Comparison of ENCODE assay signal across 8 cellular contexts in the genomic region with DNA sequence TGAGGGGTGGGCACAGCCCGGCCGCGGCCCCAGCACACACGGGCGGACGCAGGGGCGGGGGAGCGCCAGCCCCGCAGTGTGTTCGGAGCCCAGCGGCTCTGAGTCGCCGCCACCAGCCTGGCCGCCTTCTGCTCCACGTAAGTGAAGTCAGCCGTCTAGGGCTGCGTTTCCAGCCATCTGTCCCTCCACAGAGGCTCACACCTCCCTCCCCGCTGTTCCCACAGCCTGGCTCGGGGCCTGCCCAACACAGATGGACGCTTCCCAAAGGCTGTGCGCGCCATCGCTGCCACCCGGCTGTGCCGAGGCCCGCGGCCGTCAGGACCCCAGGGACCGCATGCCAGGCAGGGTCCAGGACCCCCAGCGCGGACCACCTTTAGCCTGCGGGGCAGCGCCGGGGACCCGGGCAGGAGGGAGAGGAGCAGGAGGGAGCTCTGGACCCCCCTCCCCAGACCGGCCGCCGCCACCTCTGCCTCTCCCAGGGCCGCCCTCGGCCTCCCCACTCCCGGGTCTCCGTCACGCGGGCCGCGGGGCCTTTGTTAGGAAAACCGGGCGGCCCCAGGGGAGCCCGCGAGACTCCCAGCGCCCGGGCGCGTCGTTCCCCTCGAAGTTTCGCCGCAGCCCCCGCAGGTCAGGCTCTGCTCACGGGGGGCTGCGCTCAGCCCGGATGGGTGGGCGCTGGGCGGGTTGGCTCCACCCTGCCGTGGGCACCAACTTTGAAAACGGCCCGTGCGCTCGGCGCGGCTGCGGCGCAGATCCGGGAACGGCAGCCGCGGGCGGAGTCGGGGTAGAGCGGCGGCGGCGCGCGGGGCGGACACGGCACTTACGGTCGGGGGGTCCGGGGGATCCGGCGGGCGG. TPM values are rescaled to one million over a fixed set of nuclear protein-coding genes. Genes with fewer than 3 reads are reported as not detected.
DNase-seq lines count a peak whose midpoint lies in the region; ATAC-seq and TF ChIP-seq lines count a peak whose summit lies in the region.

No MANE protein-coding gene starts in this region.

- no peak for DNase-seq in activated T-cell treated with anti-CD3 and anti-CD28 coated beads, Interleukin-2, amount 50 U/mL, for 4 hours
- DNase-seq in activated T-cell treated with anti-CD3 and anti-CD28 coated beads for 4 hours (no peak), lower leg skin (ENCODE audit: low spot score in 2 of 2) (no peak), transverse colon (no peak), KG1 (lab: John Stamatoyannopoulos, UW) (no peak), MG63 (no peak), NCI-H2029 (lab: John Stamatoyannopoulos, UW) (no peak)
- DNase-seq in activated CD8-positive, alpha-beta T cell treated with anti-CD3 and anti-CD28 coated beads, Interleukin-2, amount 10 ng/mL, durations not matched to agents 7 days and 5 days, result no peak

- H3K36me3 Mint-ChIP-seq in activated T-cell treated with anti-CD3 and anti-CD28 coated beads, Interleukin-2, amount 50 U/mL, for 4 hours (ENCODE audit: insufficient read depth), result no peaks in the 10 kb centered on the region
- H3K36me3 Mint-ChIP-seq in activated CD8-positive, alpha-beta T cell treated with anti-CD3 and anti-CD28 coated beads, Interleukin-2, amount 10 ng/mL, durations not matched to agents 7 days and 5 days (ENCODE audit: low read depth), result no peaks in the 10 kb centered on the region

- no peaks in the 10 kb centered on the region for H3K9me3 Mint-ChIP-seq in activated T-cell treated with anti-CD3 and anti-CD28 coated beads, Interleukin-2, amount 50 U/mL, for 4 hours
- H3K9me3 Mint-ChIP-seq in activated CD8-positive, alpha-beta T cell treated with anti-CD3 and anti-CD28 coated beads, Interleukin-2, amount 10 ng/mL, durations not matched to agents 7 days and 5 days (ENCODE audit: insufficient read depth), result no peaks in the 10 kb centered on the region

- peaks cover 12% of the 10 kb centered on the region for H3K4me1 Mint-ChIP-seq in activated T-cell treated with anti-CD3 and anti-CD28 coated beads, Interleukin-2, amount 50 U/mL, for 4 hours (ENCODE audit: low read depth)
- peaks cover 23% of the 10 kb centered on the region for H3K4me1 Mint-ChIP-seq in activated CD8-positive, alpha-beta T cell treated with anti-CD3 and anti-CD28 coated beads, Interleukin-2, amount 10 ng/mL, durations not matched to agents 7 days and 5 days (ENCODE audit: low read depth)

- TF ChIP-seq POLR2A in lower leg skin (IDR thresholded peaks at IDR 0.05) (no peak), transverse colon (IDR thresholded peaks at IDR 0.05) (no peak)

- in situ Hi-C loops in transverse colon (cut with MboI; ENCODE audit: low pct_ligation_motif_present in 1 of 4, low pct_unique_long_range_greater_than_20kb in 1 of 4, low sequenced_read_pairs in 3 of 4), result loop anchor here in 3 of 4 donors (25.0 kb wide), 2 partner anchors 222 to 272 kb away; a partner anchor contains a TSS

- no peaks in the 10 kb centered on the region for H3K36me3 ChIP-seq in transverse colon
- no peaks in the 10 kb centered on the region for H3K36me3 ChIP-seq in MG63

- intact Hi-C loops in lower leg skin (cut with DNase I; ENCODE audit: low total_unique reads) (loop anchor here (5.0 kb wide), 1 partner anchor 227 kb away; no protein-coding TSS in a partner anchor), transverse colon (cut with DNase I; ENCODE audit: low total_unique reads) (loop anchor here (5.0 kb wide), 1 partner anchor 277 kb away; a partner anchor contains a TSS)

- CTCF ChIA-PET in activated CD8-positive, alpha-beta T cell treated with anti-CD3 and anti-CD28 coated beads, Interleukin-2, amount 10 ng/mL, durations not matched to agents 7 days and 5 days (lab: Charles Lee), result interaction anchor here (0.7 kb wide), 1 partner anchor 129 kb away, joined by 3 read pairs; a partner anchor contains a TSS

- WGBS in lower leg skin, 2 donors, result 4% methylated on average over 56 of the region's 93 CpGs; no CpG with 5 or more reads in 1 of the 2 donors
- WGBS in transverse colon (ENCODE audit: low coverage in 1 of 2), 2 donors, result 2% methylated on average over 39 of the region's 93 CpGs; no CpG with 5 or more reads in 1 of the 2 donors

- no peak overlapping the region for H3K27ac Mint-ChIP-seq in activated CD8-positive, alpha-beta T cell treated with anti-CD3 and anti-CD28 coated beads, Interleukin-2, amount 10 ng/mL, durations not matched to agents 7 days and 5 days

- H3K9me3 ChIP-seq in transverse colon (no peaks in the 10 kb centered on the region), MG63 (no peaks in the 10 kb centered on the region)

- H3K4me1 ChIP-seq in transverse colon, result peaks cover 16 to 54% (median 42%) of the 10 kb centered on the region in 4 donors

- peaks cover 79% of the 10 kb centered on the region for H3K27me3 ChIP-seq in transverse colon
- H3K27me3 ChIP-seq in MG63, result peaks cover 12% of the 10 kb centered on the region

- H3K27ac ChIP-seq in transverse colon, result peak overlapping the region; percentile 43 to 77 (median 70)

- POLR2A ChIA-PET in activated CD8-positive, alpha-beta T cell treated with anti-CD3 and anti-CD28 coated beads, Interleukin-2, amount 10 ng/mL, durations not matched to agents 7 days and 5 days (lab: Charles Lee), result interaction anchor here (1.1 kb wide), 1 partner anchor 247 kb away, joined by 3 read pairs; no protein-coding TSS in a partner anchor

- H3K27me3 Mint-ChIP-seq in activated T-cell treated with anti-CD3 and anti-CD28 coated beads, Interleukin-2, amount 50 U/mL, for 4 hours (ENCODE audit: low read depth), result peaks cover 49% of the 10 kb centered on the region
- peaks cover 58% of the 10 kb centered on the region for H3K27me3 Mint-ChIP-seq in activated CD8-positive, alpha-beta T cell treated with anti-CD3 and anti-CD28 coated beads, Interleukin-2, amount 10 ng/mL, durations not matched to agents 7 days and 5 days (ENCODE audit: low read depth)

- H3K4me3 Mint-ChIP-seq in activated T-cell treated with anti-CD3 and anti-CD28 coated beads, Interleukin-2, amount 50 U/mL, for 4 hours, result peak overlapping the region; percentile 40
- no peak overlapping the region for H3K4me3 Mint-ChIP-seq in activated CD8-positive, alpha-beta T cell treated with anti-CD3 and anti-CD28 coated beads, Interleukin-2, amount 10 ng/mL, durations not matched to agents 7 days and 5 days

- H3K4me3 ChIP-seq in lower leg skin (ENCODE audit: low read depth, poor library complexity, severe bottlenecking), result peak overlapping the region; percentile 33
- H3K4me3 ChIP-seq in transverse colon, result peak overlapping the region; percentile 36 to 60 (median 52)
- H3K4me3 ChIP-seq in MG63, result no peak overlapping the region

- ATAC-seq in activated T-cell treated with anti-CD3 and anti-CD28 coated beads, Interleukin-2, amount 50 U/mL, for 4 hours, result peak; percentile 36 to 39
- peak; percentile 10 for ATAC-seq in activated CD8-positive, alpha-beta T cell treated with anti-CD3 and anti-CD28 coated beads, Interleukin-2, amount 10 ng/mL, durations not matched to agents 7 days and 5 days

- no peak for TF ChIP-seq EP300 in transverse colon (IDR thresholded peaks at IDR 0.05; ENCODE audit: low read depth)

- TF ChIP-seq CTCF in lower leg skin (IDR thresholded peaks at IDR 0.05) (no peak), transverse colon (IDR thresholded peaks at IDR 0.05) (no peak)

RNA-seq across cellular contexts. Expression of a gene that starts 36.6 kb away (rescaled TPM):
- 1 to 10 TPM; 1.0 to 2.0 (median 1.3) TPM for total RNA-seq in activated T-cell treated with anti-CD3 and anti-CD28 coated beads, Interleukin-2, amount 50 U/mL, for 4 hours
- total RNA-seq in activated CD8-positive, alpha-beta T cell treated with anti-CD3 and anti-CD28 coated beads, Interleukin-2, amount 10 ng/mL, durations not matched to agents 7 days and 5 days, result not detected
- total RNA-seq in lower leg skin, result 1 to 10 TPM in 3 of 4 donors, under 1 TPM in 1; 0.93 to 4.4 (median 2.9) TPM
- 10 to 100 TPM in 1 of 4 donors, 1 to 10 TPM in 3; 4.0 to 18.5 (median 5.5) TPM for total RNA-seq in transverse colon
- not detected in 2 replicates for total RNA-seq in MG63 (2014; rRNA removed; shearing (Covaris generic); ENCODE audit: low replicate concordance)
